Comparison of ENCODE assay signal across 19 cellular contexts in genomic region chr11:130099356-130099755, GRCh38. TPM values are rescaled to one million over a fixed set of nuclear protein-coding genes. Genes with fewer than 3 reads are reported as not detected.
DNase-seq lines count a peak whose midpoint lies in the region; FAIRE-seq and TF ChIP-seq lines count a peak whose summit lies in the region.
"Had no signal": no experiment of that assay in that cellular context is flagged by ENCODE, and none has a peak within 500 bp of the region (broad histone marks: within the 10 kb centered on the region; RNA-seq: fewer than 3 reads in every experiment).

No MANE protein-coding gene starts in this region.

- WGBS in thyroid gland, 2 donors: 18 to 23% methylated on average over 2 of the region's 2 CpGs

- H3K27ac Mint-ChIP-seq in Caco-2 (ENCODE audit: unreplicated experiment): peak overlapping the region; percentile 10
- H3K27ac Mint-ChIP-seq: CD4-positive, alpha-beta T cell; HFFc6 had no signal

- peak overlapping the region; percentile 34 for H3K4me2 ChIP-seq in endothelial cell of umbilical vein (ENCODE audit: insufficient read depth, low read length)

- peaks cover 5% of the 10 kb centered on the region for H4K20me1 ChIP-seq in endothelial cell of umbilical vein (replicated peaks; ENCODE audit: control insufficient read depth, extremely low read depth, insufficient read depth, low read length)

- no peak overlapping the region for H3K4me3 ChIP-seq in Caco-2 (ENCODE audit: low read depth, low read length)
- no peak overlapping the region for H3K4me3 ChIP-seq in endothelial cell of umbilical vein (replicated peaks in 1 of 3; ENCODE audit: insufficient read depth in 1 of 3, low read depth in 1 of 3, low read length in 3 of 3)
- H3K4me3 ChIP-seq in thyroid gland (replicated peaks in 1 of 3): no peak overlapping the region
- no peak overlapping the region for H3K4me3 ChIP-seq in colonic mucosa
- H3K4me3 ChIP-seq: GM23248 had no signal

- TF ChIP-seq POLR2A in endothelial cell of umbilical vein (IDR thresholded peaks at IDR 0.05; ENCODE audit: low read depth, low read length) (no peak), thyroid gland (IDR thresholded peaks at IDR 0.05) (no peak)

- POLR2A ChIA-PET in Caco-2 (lab: Charles Lee): no interaction called here
- POLR2A ChIA-PET in endothelial cell of umbilical vein (lab: Charles Lee): no interaction called here

- CTCF ChIA-PET in Caco-2 (lab: Charles Lee): no interaction called here
- CTCF ChIA-PET in endothelial cell of umbilical vein (lab: Charles Lee): interaction anchor here (1.5 kb wide), 1 partner anchor 16 kb away, joined by 3 read pairs; no protein-coding TSS in a partner anchor

- H3K36me3 ChIP-seq in Caco-2 (ENCODE audit: control insufficient read depth, insufficient read depth, low read length) (0 out of 2 replicates have a peak, but pooled peaks cover 2% of the 10 kb centered on the region), endothelial cell of umbilical vein (ENCODE audit: control insufficient read depth in 2 of 2, extremely low read depth in 1 of 2, insufficient read depth in 2 of 2, low read length in 2 of 2) (no peaks in the 10 kb centered on the region), thyroid gland (no peaks in the 10 kb centered on the region), colonic mucosa (no peaks in the 10 kb centered on the region)
- H3K36me3 ChIP-seq: BE2C had no signal

- peaks cover 74% of the 10 kb centered on the region for H3K36me3 Mint-ChIP-seq in Caco-2 (ENCODE audit: insufficient read depth, unreplicated experiment)

- no peak overlapping the region for H3K9ac ChIP-seq in endothelial cell of umbilical vein (replicated peaks; ENCODE audit: extremely low read depth, insufficient read depth, low read length)
- no peak overlapping the region for H3K9ac ChIP-seq in colonic mucosa (ENCODE audit: low read depth in 2 of 2, low read length in 2 of 2)
- H3K9ac ChIP-seq: GM23248 had no signal

- peak; percentile 18 for FAIRE-seq in endothelial cell of umbilical vein (lab: Jason Lieb, UNC)
- FAIRE-seq: GM12891 had no signal

- no peak overlapping the region for H3K4me3 Mint-ChIP-seq in Caco-2 (ENCODE audit: unreplicated experiment)
- H3K4me3 Mint-ChIP-seq: CD4-positive, alpha-beta T cell; H9; HFFc6 had no signal

- dilution Hi-C loops in endothelial cell of umbilical vein (cut with MboI; ENCODE audit: extremely low pct_ligation_motif_present, low sequenced_read_pairs): no loop called here

- H3K27me3 ChIP-seq in Caco-2 (replicated peaks; ENCODE audit: control insufficient read depth, insufficient read depth, low read length) (no peaks in the 10 kb centered on the region), endothelial cell of umbilical vein (ENCODE audit: control insufficient read depth in 2 of 2, insufficient read depth in 2 of 2, low read length in 2 of 2) (no peaks in the 10 kb centered on the region), thyroid gland (no peaks in the 10 kb centered on the region), colonic mucosa (no peaks in the 10 kb centered on the region)
- H3K27me3 ChIP-seq: BE2C had no signal

- DNase-seq in Caco-2 (no peak), NCI-H446 treated with DMSO at 0.1 percent for 48 hours (lab: John Stamatoyannopoulos, UW) (peak; percentile 15), endothelial cell of umbilical vein (ENCODE audit: low read depth, low spot score) (peak; percentile 31), thyroid gland (peak; percentile 66 to 80), NOMO-1 treated with DMSO at 0.1 percent for 48 hours (lab: John Stamatoyannopoulos, UW; ENCODE audit: unreplicated experiment) (no peak), COR-L47 (lab: John Stamatoyannopoulos, UW) (no peak), colonic mucosa (no peak)
- DNase-seq: BE2C; CD4-positive, alpha-beta T cell; DMS153; GM23248; H9; HFFc6; Kasumi-1; NCI-H1092; NCI-H1436 treated with DMSO at 0.1 percent for 48 hours; NCI-H1930; NCI-H510A had no signal

- no TSS peak for BruUV-seq in Caco-2 (replicated peaks; lab: Mats Ljungman, UMichigan)
- BruUV-seq in endothelial cell of umbilical vein (replicated peaks; lab: Mats Ljungman, UMichigan): no TSS peak

- H3K79me2 ChIP-seq in endothelial cell of umbilical vein (ENCODE audit: control insufficient read depth, insufficient read depth, low read length): peaks cover 98% of the 10 kb centered on the region

- TF ChIP-seq CTCF in Caco-2 (IDR thresholded peaks at IDR 0.05; ENCODE audit: insufficient read depth in 1 of 2, low read depth in 1 of 2, low read length in 1 of 2, severe bottlenecking in 1 of 2, unreplicated experiment in 1 of 2) (no peak), endothelial cell of umbilical vein (IDR thresholded peaks at IDR 0.05; ENCODE audit: extremely low read depth in 1 of 2, insufficient read depth in 1 of 2, low read depth in 1 of 2, low read length in 2 of 2) (no peak), thyroid gland (IDR thresholded peaks at IDR 0.05) (no peak), colonic mucosa (IDR thresholded peaks at IDR 0.05) (no peak)

- intact Hi-C loops in Caco-2 (cut with micrococcal nuclease; ENCODE audit: unreplicated experiment) (no loop called here), endothelial cell of umbilical vein (cut with micrococcal nuclease) (no loop called here), thyroid gland (cut with DNase I) (no loop called here), colonic mucosa (cut with DNase I) (no loop called here)

- H3K9me1 ChIP-seq in endothelial cell of umbilical vein (replicated peaks; ENCODE audit: control insufficient read depth, extremely low read depth, insufficient read depth, low read length): no peaks in the 10 kb centered on the region

- H2AFZ ChIP-seq in endothelial cell of umbilical vein (ENCODE audit: low read depth, low read length): no peak overlapping the region
- H2AFZ ChIP-seq: GM23248 had no signal

- peaks cover 57% of the 10 kb centered on the region for H3K4me1 Mint-ChIP-seq in Caco-2 (ENCODE audit: low read depth, unreplicated experiment)

- H3K27me3 Mint-ChIP-seq in Caco-2 (ENCODE audit: insufficient read depth, unreplicated experiment): no peaks in the 10 kb centered on the region
- H3K27me3 Mint-ChIP-seq: CD4-positive, alpha-beta T cell had no signal

- H3K9me3 Mint-ChIP-seq in Caco-2 (ENCODE audit: unreplicated experiment): no peaks in the 10 kb centered on the region
- H3K9me3 Mint-ChIP-seq: CD4-positive, alpha-beta T cell; H9; HFFc6 had no signal

- H3K9me3 ChIP-seq in Caco-2: no peaks in the 10 kb centered on the region
- no peaks in the 10 kb centered on the region for H3K9me3 ChIP-seq in endothelial cell of umbilical vein (replicated peaks; ENCODE audit: control insufficient read depth, insufficient read depth, low read length)
- H3K9me3 ChIP-seq in thyroid gland: no peaks in the 10 kb centered on the region
- H3K9me3 ChIP-seq in colonic mucosa: no peaks in the 10 kb centered on the region
- H3K9me3 ChIP-seq: BE2C had no signal

- H3K4me1 ChIP-seq in Caco-2 (peaks cover 27% of the 10 kb centered on the region), endothelial cell of umbilical vein (ENCODE audit: control insufficient read depth, extremely low read depth, insufficient read depth, low read length) (peaks cover 56% of the 10 kb centered on the region), thyroid gland (peaks cover 47 to 55% of the 10 kb centered on the region in 2 donors), colonic mucosa (no peaks in the 10 kb centered on the region)

- no peak overlapping the region for H3K27ac ChIP-seq in endothelial cell of umbilical vein (ENCODE audit: insufficient read depth, low read depth, low read length)
- peak overlapping the region; percentile 43 to 69 (median 51) for H3K27ac ChIP-seq in thyroid gland
- no peak overlapping the region for H3K27ac ChIP-seq in colonic mucosa
- H3K27ac ChIP-seq: GM23248 had no signal

TF ChIP-seq in endothelial cell of umbilical vein, 7 proteins besides CTCF, POLR2A, EP300 and RAD21:
- no peak for TF ChIP-seq EZH2 (IDR thresholded peaks at IDR 0.05; ENCODE audit: borderline replicate concordance, low read depth, low read length, severe bottlenecking)
- no peak for TF ChIP-seq MYC (IDR thresholded peaks at IDR 0.05; ENCODE audit: low read depth, low read length)
- TF ChIP-seq GATA2 (IDR thresholded peaks at IDR 0.05; ENCODE audit: insufficient read depth, insufficient read length, low read depth, low read length): peak; percentile 18
- no peak for TF ChIP-seq FOS (IDR thresholded peaks at IDR 0.05; ENCODE audit: borderline replicate concordance, insufficient read depth, low read length)
- TF ChIP-seq, protein P1, sequence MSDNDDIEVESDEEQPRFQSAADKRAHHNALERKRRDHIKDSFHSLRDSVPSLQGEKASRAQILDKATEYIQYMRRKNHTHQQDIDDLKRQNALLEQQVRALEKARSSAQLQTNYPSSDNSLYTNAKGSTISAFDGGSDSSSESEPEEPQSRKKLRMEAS (IDR thresholded peaks at IDR 0.05; ENCODE audit: insufficient read depth, insufficient read length): no peak
- peak; percentile 14 for TF ChIP-seq POLR2AphosphoS5 (IDR thresholded peaks at IDR 0.05; ENCODE audit: insufficient read depth, low read depth, low read length)
- TF ChIP-seq JUN (IDR thresholded peaks at IDR 0.05; ENCODE audit: borderline replicate concordance, insufficient read depth, insufficient read length, low read depth): no peak

RNA-seq across cellular contexts. Expression of gene APLP2, which starts 29.7 kb away (rescaled TPM):
- total RNA-seq in Caco-2 (2022) (1,761 and 2,076 TPM in 2 replicates), endothelial cell of umbilical vein (503 and 543 TPM in 2 replicates), thyroid gland (1,000 to 10,000 TPM in 1 of 4 donors, 100 to 1,000 TPM in 3; 782 to 1,078 (median 902) TPM), colonic mucosa (100 to 1,000 TPM; 285 to 388 TPM)
- polyA plus RNA-seq in endothelial cell of umbilical vein: 433 and 493 TPM in 2 replicates
- polyA plus RNA-seq in endothelial cell of umbilical vein (2011; cell fraction: cytosol; rRNA removed): 441 and 461 TPM in 2 replicates
- 379 and 479 TPM in 2 replicates for polyA plus RNA-seq in endothelial cell of umbilical vein (2011; cell fraction: nucleus; rRNA removed)
- polyA plus RNA-seq in endothelial cell of umbilical vein (2012): 1,126 and 1,231 TPM in 2 replicates
- 350 and 416 TPM in 2 replicates for polyA minus RNA-seq in endothelial cell of umbilical vein
- polyA minus RNA-seq in endothelial cell of umbilical vein (2011; cell fraction: cytosol; rRNA and poly(A)+ RNA removed): 23.5 TPM
- 122 and 144 TPM in 2 replicates for polyA minus RNA-seq in endothelial cell of umbilical vein (2011; cell fraction: nucleus; rRNA and poly(A)+ RNA removed)

Comparison
In these comparisons a context has a peak if more than half of its experiments do, and no peak if none do; other contexts are left out.
1. DNase-seq: peak in NCI-H446 treated with DMSO at 0.1 percent for 48 hours (single experiment), endothelial cell of umbilical vein (single experiment) and thyroid gland (2 of 2); none in Caco-2 (0 of 2), NOMO-1 treated with DMSO at 0.1 percent for 48 hours (single experiment), COR-L47 (single experiment) and colonic mucosa (single experiment).
2. H3K27ac ChIP-seq: peak in thyroid gland (3 of 3); none in endothelial cell of umbilical vein (single experiment) and colonic mucosa (single experiment).